1 cellular context compared by ENCODE assay signal in the genomic region with DNA sequence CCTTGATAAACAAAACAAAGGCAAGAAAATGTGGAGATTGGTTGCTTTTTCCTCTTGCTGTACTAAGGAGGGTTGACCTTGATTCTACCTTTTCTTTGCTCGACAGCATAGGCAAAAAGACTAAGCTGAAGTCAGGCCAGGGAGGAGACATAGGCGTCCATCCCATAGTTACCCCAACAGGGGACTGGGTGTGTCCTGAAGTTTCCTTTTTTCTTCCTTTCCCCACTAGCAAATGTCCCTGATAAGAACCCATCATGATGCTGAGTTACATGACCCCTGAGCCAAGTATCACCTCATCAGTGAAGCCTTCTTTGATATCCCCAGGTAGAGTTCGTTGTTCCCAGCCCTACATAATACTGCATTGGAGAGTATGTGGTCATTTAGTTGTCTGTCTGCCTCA.
TF ChIP-seq lines count a peak whose summit lies in the region.

No MANE protein-coding gene starts in this region.

TF ChIP-seq in K562, 482 proteins besides CTCF, POLR2A, EP300 and RAD21:
- TF ChIP-seq LCOR (CRISPR knock-in tag; IDR thresholded peaks at IDR 0.05) (no peak), CTBP1 (IDR thresholded peaks at IDR 0.05; ENCODE audit: borderline replicate concordance) (peak; percentile 51; the same call in 1 of the 2 replicates), FOXJ3 (CRISPR knock-in tag; IDR thresholded peaks at IDR 0.05) (no peak)
